ENCODE assay signal across 11 cellular contexts in genomic region chrX:85544609-85545008, GRCh38.
DNase-seq lines count a peak whose midpoint lies in the region; ATAC-seq and TF ChIP-seq lines count a peak whose summit lies in the region.
"Had no signal": no experiment of that assay in that cellular context is flagged by ENCODE, and none has a peak within 500 bp of the region (broad histone marks: within the 10 kb centered on the region; RNA-seq: fewer than 3 reads in every experiment).

No MANE protein-coding gene starts in this region.

- H3K14ac ChIP-seq in mesenchymal stem cell (ENCODE audit: low read length in 2 of 2), result no peak overlapping the region

- H3K79me2 ChIP-seq in mammary epithelial cell (ENCODE audit: insufficient read depth, low read length), result no peaks in the 10 kb centered on the region

- H3K36me3 ChIP-seq in BE2C (no peaks in the 10 kb centered on the region), mammary epithelial cell (ENCODE audit: insufficient read depth, low read length) (no peaks in the 10 kb centered on the region), mesenchymal stem cell (ENCODE audit: control insufficient read depth in 1 of 2, insufficient read depth in 2 of 2, low read depth in 1 of 2, low read length in 2 of 2) (no peaks in the 10 kb centered on the region)

- peak; percentile 23; the same call in 1 of the 2 replicates for TF ChIP-seq CTCF in BE2C (IDR thresholded peaks at IDR 0.05; ENCODE audit: low read depth, low read length)
- peak; percentile 19 to 46 for TF ChIP-seq CTCF in mammary epithelial cell (conservative IDR thresholded peaks at IDR 0.05 in 1 of 2, IDR thresholded peaks at IDR 0.05 in 1 of 2; ENCODE audit: extremely low read depth in 1 of 2, insufficient read depth in 1 of 2, low read depth in 1 of 2, low read length in 2 of 2)

- ATAC-seq in GM21825 (IDR thresholded peaks at IDR 0.05; ENCODE audit: unreplicated experiment), result no peak
- ATAC-seq: stimulated activated effector memory CD8-positive, alpha-beta T cell treated with anti-CD3 and anti-CD28 coated beads, Interleukin-12 subunit alpha, Interleukin-12 subunit beta, amount 100 ng/mL, for 72 hours had no signal

- WGBS in mammary epithelial cell (ENCODE audit: low coverage, missing lambda C conversion rate), result 18% methylated on average over 4 of the region's 4 CpGs
- WGBS in mesenchymal stem cell, result no CpG with 5 or more reads among the region's 4 CpGs

- H2AFZ ChIP-seq in mammary epithelial cell (ENCODE audit: low read depth, low read length), result no peak overlapping the region
- H2AFZ ChIP-seq in mesenchymal stem cell (ENCODE audit: low read depth, low read length), result no peak overlapping the region

- in situ Hi-C loops in mammary epithelial cell (cut with MboI; ENCODE audit: low sequenced_read_pairs in 2 of 2), result loop anchor here (10.0 kb wide), 1 partner anchor 430 kb away; no protein-coding TSS in a partner anchor

- H2BK120ac ChIP-seq in mesenchymal stem cell (ENCODE audit: low read depth, low read length), result no peak overlapping the region

- CTCF ChIA-PET in mammary epithelial cell (lab: Charles Lee; ENCODE audit: low non-redundant PET), result interaction anchor here (0.6 kb wide), 1 partner anchor 429 kb away, joined by 5 read pairs; no protein-coding TSS in a partner anchor

- no peak overlapping the region for H2BK12ac ChIP-seq in mesenchymal stem cell (ENCODE audit: low read length in 2 of 2)

- no peak overlapping the region for H3K23ac ChIP-seq in mesenchymal stem cell (ENCODE audit: low read length in 2 of 2)

- BruUV-seq in mammary epithelial cell (replicated peaks; lab: Mats Ljungman, UMichigan), result no TSS peak

- no peak overlapping the region for H3K9ac ChIP-seq in mammary epithelial cell (ENCODE audit: insufficient read depth, low read length)
- H3K9ac ChIP-seq in mesenchymal stem cell (ENCODE audit: low read length), result peak overlapping the region; percentile 60

- H2BK5ac ChIP-seq in mesenchymal stem cell (ENCODE audit: low read depth, low read length, poor library complexity, severe bottlenecking), result no peak overlapping the region

- DNase-seq in BE2C (no peak), HT-29 (ENCODE audit: low spot score) (peak; percentile 52), mammary epithelial cell (no peak), mesenchymal stem cell (peak; percentile 0), NCI-H1092 (lab: John Stamatoyannopoulos, UW) (no peak), NK-92 (lab: John Stamatoyannopoulos, UW; ENCODE audit: unreplicated experiment) (no peak)
- no peak for DNase-seq in activated CD8-positive, alpha-beta memory T cell treated with anti-CD3 and anti-CD28 coated beads, Interleukin-2, amount 50 U/mL, for 4 hours
- DNase-seq: kidney glomerular epithelial cell, SIG-M5 had no signal

- H3K4me1 ChIP-seq in BE2C (no peaks in the 10 kb centered on the region), mammary epithelial cell (ENCODE audit: insufficient read depth, low read length) (no peaks in the 10 kb centered on the region), mesenchymal stem cell (ENCODE audit: control insufficient read depth, insufficient read depth, low read depth, low read length) (no peaks in the 10 kb centered on the region)

- H3K27me3 ChIP-seq in BE2C, result no peaks in the 10 kb centered on the region
- no peaks in the 10 kb centered on the region for H3K27me3 ChIP-seq in mammary epithelial cell (ENCODE audit: insufficient read depth, low read length)
- H3K27me3 ChIP-seq in mesenchymal stem cell (ENCODE audit: control insufficient read depth in 1 of 2, insufficient read depth in 1 of 2, low read length in 2 of 2), result peaks cover 0 to 4% of the 10 kb centered on the region in 2 experiments

- H3K27ac ChIP-seq in mammary epithelial cell (ENCODE audit: insufficient read depth, low read depth, low read length) (no peak overlapping the region), mesenchymal stem cell (ENCODE audit: low read length, poor library complexity, severe bottlenecking) (no peak overlapping the region)

- H3K9me3 ChIP-seq in BE2C, result no peaks in the 10 kb centered on the region
- no peaks in the 10 kb centered on the region for H3K9me3 ChIP-seq in mammary epithelial cell (replicated peaks; ENCODE audit: insufficient read depth, low read length)
- no peaks in the 10 kb centered on the region for H3K9me3 ChIP-seq in mesenchymal stem cell (ENCODE audit: control insufficient read depth, low read length)

- H4K91ac ChIP-seq in mesenchymal stem cell (ENCODE audit: low read length), result no peak overlapping the region

- no peaks in the 10 kb centered on the region for H4K20me1 ChIP-seq in mammary epithelial cell (ENCODE audit: insufficient read depth, low read length)

- no peak overlapping the region for H3K4ac ChIP-seq in mesenchymal stem cell (ENCODE audit: low read depth in 1 of 2, low read length in 2 of 2)

- H3K4me3 ChIP-seq in BE2C (ENCODE audit: low read depth, low read length), result no peak overlapping the region
- no peak overlapping the region for H3K4me3 ChIP-seq in mammary epithelial cell (replicated peaks in 1 of 3; ENCODE audit: insufficient read depth in 1 of 3, low read depth in 2 of 3, low read length in 3 of 3)
- H3K4me3 ChIP-seq in mesenchymal stem cell (ENCODE audit: insufficient read depth in 1 of 2, low read depth in 1 of 2, low read length in 2 of 2), result no peak overlapping the region

- dilution Hi-C loops in mammary epithelial cell (cut with HindIII; ENCODE audit: low sequenced_read_pairs), result loop anchor here (25.0 kb wide), 1 partner anchor 432 kb away; no protein-coding TSS in a partner anchor

- intact Hi-C loops in mammary epithelial cell (cut with micrococcal nuclease), result loop anchor here (1.0 kb wide), 2 partner anchors 179 to 433 kb away; no protein-coding TSS in a partner anchor

- H4K8ac ChIP-seq in mesenchymal stem cell (ENCODE audit: low read length), result no peak overlapping the region

- no peak overlapping the region for H2BK15ac ChIP-seq in mesenchymal stem cell (ENCODE audit: low read depth, poor library complexity, severe bottlenecking)

- H3K79me1 ChIP-seq in mesenchymal stem cell (replicated peaks; ENCODE audit: low read length, poor library complexity, severe bottlenecking), result no peaks in the 10 kb centered on the region

- no peak overlapping the region for H2AK5ac ChIP-seq in mesenchymal stem cell (ENCODE audit: low read length, severe bottlenecking)

- no peak overlapping the region for H3K18ac ChIP-seq in mesenchymal stem cell (ENCODE audit: low read depth in 1 of 2, low read length in 2 of 2)

- H3K4me2 ChIP-seq in mammary epithelial cell (ENCODE audit: insufficient read depth, low read depth, low read length), result no peak overlapping the region
- H3K4me2 ChIP-seq in mesenchymal stem cell (ENCODE audit: low read length, poor library complexity, severe bottlenecking), result no peak overlapping the region

Comparison
In these comparisons a context has a peak if more than half of its experiments do, and no peak if none do; other contexts are left out.
1. DNase-seq: peak in HT-29 (single experiment) and mesenchymal stem cell (single experiment); none in BE2C (single experiment), mammary epithelial cell (single experiment), NCI-H1092 (single experiment), activated CD8-positive, alpha-beta memory T cell treated with anti-CD3 and anti-CD28 coated beads, Interleukin-2, amount 50 U/mL, for 4 hours (single experiment) and NK-92 (single experiment).